ENCODE assay signal across 8 cellular contexts in genomic region chr1:64744492-64745180, GRCh38. TPM values are rescaled to one million over a fixed set of nuclear protein-coding genes. Genes with fewer than 3 reads are reported as not detected.
DNase-seq lines count a peak whose midpoint lies in the region; ATAC-seq and TF ChIP-seq lines count a peak whose summit lies in the region.

Gene RAVER2, plus strand, starts transcription at chr1:64745075. Its CDS starts 98 bp downstream, at chr1:64745173.

- TF ChIP-seq CTCF in HFF-Myc (IDR thresholded peaks at IDR 0.05; ENCODE audit: low read depth, low read length, missing control alignments) (peak; percentile 51), colonic mucosa (IDR thresholded peaks at IDR 0.05) (peak; percentile 30)

- H3K27me3 ChIP-seq in colonic mucosa: no peaks in the 10 kb centered on the region

- H3K4me3 ChIP-seq in HFF-Myc (replicated peaks; ENCODE audit: low read depth, low read length) (peak within 1 kb of the TSS; percentile 78), colonic mucosa (peak within 1 kb of the TSS; percentile 88)

- ATAC-seq in HG03469 (IDR thresholded peaks at IDR 0.05; ENCODE audit: unreplicated experiment): no peak

- H3K9ac ChIP-seq in colonic mucosa (ENCODE audit: low read depth in 2 of 2, low read length in 2 of 2): peak within 1 kb of the TSS; percentile 47 to 96

- no peaks in the 10 kb centered on the region for H3K9me3 ChIP-seq in colonic mucosa

- intact Hi-C loops in colonic mucosa (cut with DNase I): loop anchor here (2.0 to 5.0 kb wide), 2 partner anchors 57 to 80 kb away; no protein-coding TSS in a partner anchor

- DNase-seq in DMS79 treated with DMSO at 0.1 percent for 48 hours (lab: John Stamatoyannopoulos, UW) (peak; percentile 44), HFF-Myc (ENCODE audit: extremely low read depth, low read depth) (no peak), NCI-H2196 (lab: John Stamatoyannopoulos, UW; ENCODE audit: unreplicated experiment) (peak; percentile 68), colonic mucosa (peak; percentile 79), left kidney (ENCODE audit: low read depth, low spot score) (peak; percentile 96)
- DNase-seq in activated CD4-positive, alpha-beta T cell treated with anti-CD3 and anti-CD28 coated beads for 48 hours: peak; percentile 68
- DNase-seq in stimulated activated CD4-positive, alpha-beta T cell treated with anti-CD3 and anti-CD28 coated beads, Interleukin-2, amount 100 ng/mL, for 4 hours (ENCODE audit: low read depth): peak; percentile 43

- no peaks in the 10 kb centered on the region for H3K36me3 ChIP-seq in colonic mucosa

- H3K4me1 ChIP-seq in colonic mucosa: no peaks in the 10 kb centered on the region

- H3K27ac ChIP-seq in colonic mucosa: peak within 1 kb of the TSS; percentile 89

RNA-seq across cellular contexts. Expression of gene RAVER2, which starts in this region (rescaled TPM):
- 10 to 100 TPM; 43.0 to 58.6 TPM for total RNA-seq in colonic mucosa
